ENCODE assay signal across 12 cellular contexts in genomic region chr9:134626576-134627416, GRCh38.
A peak's percentile ranks its signal among the peaks of the same experiment; 100 is the strongest.
DNase-seq lines count a peak whose midpoint lies in the region; ATAC-seq and TF ChIP-seq lines count a peak whose summit lies in the region.
"Had no signal": no experiment of that assay in that cellular context is flagged by ENCODE, and none has a peak within 500 bp of the region (broad histone marks: within the 10 kb centered on the region; RNA-seq: fewer than 3 reads in every experiment).

No MANE protein-coding gene starts in this region.

- H3K4me1 Mint-ChIP-seq in nephron: peaks cover 48% of the 10 kb centered on the region

- DNase-seq in MV-4-11 (lab: John Stamatoyannopoulos, UW) (peak; percentile 26), brain microvascular endothelial cell (peak; percentile 31)
- DNase-seq: COR-L47; nephron progenitor cell; stimulated activated naive CD4-positive, alpha-beta T cell treated with Interleukin-2 at 50 U/mL for 16 hours had no signal

- in situ Hi-C loops in brain microvascular endothelial cell (cut with HindIII; ENCODE audit: low pct_ligation_motif_present, low sequenced_read_pairs): loop anchor here (25.0 kb wide), 1 partner anchor 139 kb away; no protein-coding TSS in a partner anchor

- peak overlapping the region in 9 of 11 experiments; percentile 51 to 78 (median 70); a peak in 18 of 22 replicates for H3K27ac ChIP-seq in BLaER1 treated with 17β-estradiol and CSF1 and Interleukin-3, amounts not matched to agents 10 nM and 100 nM
- peak overlapping the region; percentile 87 for H3K27ac ChIP-seq in brain microvascular endothelial cell

- peaks cover 14% of the 10 kb centered on the region for H3K27me3 Mint-ChIP-seq in nephron (ENCODE audit: low read depth)

- ATAC-seq in HG03571 (IDR thresholded peaks at IDR 0.05; ENCODE audit: unreplicated experiment): no peak
- ATAC-seq in GM21515 (IDR thresholded peaks at IDR 0.05; ENCODE audit: unreplicated experiment): no peak
- ATAC-seq in HG02588 (IDR thresholded peaks at IDR 0.05; ENCODE audit: unreplicated experiment): no peak
- ATAC-seq in HG03045 (IDR thresholded peaks at IDR 0.05; ENCODE audit: unreplicated experiment): no peak
- ATAC-seq: activated CD4-positive, CD25-positive, alpha-beta regulatory T cell treated with anti-CD3 and anti-CD28 coated beads, Interleukin-2, amount 50 U/mL, for 24 hours had no signal

- H3K4me2 ChIP-seq in BLaER1 treated with 17β-estradiol and CSF1 and Interleukin-3, amounts not matched to agents 10 nM and 100 nM: peak overlapping the region; percentile 69 to 91 (median 81)

- peak overlapping the region in 9 of 11 experiments; percentile 17 to 70 (median 49); a peak in 15 of 22 replicates for H3K9ac ChIP-seq in BLaER1 treated with 17β-estradiol and CSF1 and Interleukin-3, amounts not matched to agents 10 nM and 100 nM

- TF ChIP-seq CTCF in brain microvascular endothelial cell (IDR thresholded peaks at IDR 0.05; ENCODE audit: low read depth, low read length, missing control alignments) (no peak), nephron (IDR thresholded peaks at IDR 0.05; ENCODE audit: unreplicated experiment in 3 of 3) (no peak)

- peak overlapping the region; percentile 74 to 94 (median 82) for H3K27ac Mint-ChIP-seq in nephron

- H3K36me3 ChIP-seq in BLaER1 treated with 17β-estradiol and CSF1 and Interleukin-3, amounts not matched to agents 10 nM and 100 nM: no peaks in the 10 kb centered on the region
- H3K36me3 ChIP-seq in brain microvascular endothelial cell (replicated peaks): no peaks in the 10 kb centered on the region

- H3K4me3 ChIP-seq in BLaER1 treated with 17β-estradiol and CSF1 and Interleukin-3, amounts not matched to agents 10 nM and 100 nM: peak overlapping the region in 3 of 10 experiments; percentile 7 to 26 (median 12); a peak in 3 of 20 replicates
- no peak overlapping the region for H3K4me3 ChIP-seq in brain microvascular endothelial cell (ENCODE audit: low read depth, low read length)

- 0 out of 22 replicates have a peak, but pooled peaks cover 0 to 7% (median 0%) of the 10 kb centered on the region in 11 experiments for H3K27me3 ChIP-seq in BLaER1 treated with 17β-estradiol and CSF1 and Interleukin-3, amounts not matched to agents 10 nM and 100 nM
- no peaks in the 10 kb centered on the region for H3K27me3 ChIP-seq in brain microvascular endothelial cell (replicated peaks)

- H3K36me3 Mint-ChIP-seq in nephron (ENCODE audit: low read depth): no peaks in the 10 kb centered on the region

- no peaks in the 10 kb centered on the region for H3K9me3 ChIP-seq in BLaER1 treated with 17β-estradiol and CSF1 and Interleukin-3, amounts not matched to agents 10 nM and 100 nM (replicated peaks in 1 of 11)

- no peaks in the 10 kb centered on the region for H3K9me3 Mint-ChIP-seq in nephron
- H3K9me3 Mint-ChIP-seq: nephron progenitor cell had no signal

- H4K20me1 ChIP-seq in BLaER1 treated with 17β-estradiol and CSF1 and Interleukin-3, amounts not matched to agents 10 nM and 100 nM: no peaks in the 10 kb centered on the region; a peak in 1 of 22 replicates

- H3K4me3 Mint-ChIP-seq in nephron: no peak overlapping the region

- H3K4me1 ChIP-seq in BLaER1 treated with 17β-estradiol and CSF1 and Interleukin-3, amounts not matched to agents 10 nM and 100 nM: peaks cover 42 to 82% (median 74%) of the 10 kb centered on the region in 10 experiments
